Comparison of ENCODE assay signal across 19 cellular contexts in the genomic region with DNA sequence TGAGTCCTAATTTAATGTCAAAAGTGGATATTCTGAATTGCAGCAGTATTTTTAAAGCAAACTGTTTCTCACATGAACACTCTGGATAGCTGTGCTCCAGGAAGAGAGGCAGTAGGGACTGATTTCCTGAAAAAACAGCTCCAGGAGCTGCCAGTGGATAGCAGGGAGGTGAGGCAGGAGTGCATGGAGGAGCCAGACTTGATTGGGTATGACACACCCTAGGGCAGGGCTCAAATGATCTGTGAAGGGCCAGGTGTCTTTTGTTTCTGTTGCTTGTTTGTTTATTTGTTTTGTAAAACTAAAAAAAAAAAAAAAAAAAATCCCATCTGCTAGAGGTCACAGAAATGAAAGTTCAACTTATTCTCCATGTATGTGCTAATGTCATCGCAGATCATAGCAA.
DNase-seq lines count a peak whose midpoint lies in the region; ATAC-seq and TF ChIP-seq lines count a peak whose summit lies in the region.
"Had no signal": no experiment of that assay in that cellular context is flagged by ENCODE, and none has a peak within 500 bp of the region (broad histone marks: within the 10 kb centered on the region; RNA-seq: fewer than 3 reads in every experiment).

No MANE protein-coding gene starts in this region.

- no peaks in the 10 kb centered on the region for H3K36me3 Mint-ChIP-seq in stimulated activated effector memory CD8-positive, alpha-beta T cell treated with anti-CD3 and anti-CD28 coated beads, Interleukin-12 subunit alpha, Interleukin-12 subunit beta, amount 100 ng/mL, for 72 hours
- no peaks in the 10 kb centered on the region for H3K36me3 Mint-ChIP-seq in type B pancreatic cell
- H3K36me3 Mint-ChIP-seq: activated naive CD8-positive, alpha-beta T cell treated with anti-CD3 and anti-CD28 coated beads for 36 hours; CD4-positive, CD25-positive, alpha-beta regulatory T cell had no signal

- no peak for TF ChIP-seq POLR2A in Peyer's patch (IDR thresholded peaks at IDR 0.05)

- H3K36me3 ChIP-seq in Peyer's patch: no peaks in the 10 kb centered on the region
- H3K36me3 ChIP-seq: cardiac muscle cell had no signal

- H3K27ac ChIP-seq in Peyer's patch: no peak overlapping the region
- H3K27ac ChIP-seq: cardiac muscle cell, GM23248 had no signal

- TF ChIP-seq CTCF in epithelial cell of esophagus (IDR thresholded peaks at IDR 0.05; ENCODE audit: insufficient read depth, low read depth, low read length, missing control alignments) (no peak), Peyer's patch (IDR thresholded peaks at IDR 0.05) (no peak), type B pancreatic cell (conservative IDR thresholded peaks at IDR 0.05) (no peak)

- H3K27me3 ChIP-seq in Peyer's patch: no peaks in the 10 kb centered on the region
- H3K27me3 ChIP-seq: cardiac muscle cell had no signal

- no peaks in the 10 kb centered on the region for H3K9me3 Mint-ChIP-seq in stimulated activated effector memory CD8-positive, alpha-beta T cell treated with anti-CD3 and anti-CD28 coated beads, Interleukin-12 subunit alpha, Interleukin-12 subunit beta, amount 100 ng/mL, for 72 hours
- H3K9me3 Mint-ChIP-seq in type B pancreatic cell: no peaks in the 10 kb centered on the region
- H3K9me3 Mint-ChIP-seq: activated CD4-positive, alpha-beta T cell treated with anti-CD3 and anti-CD28 coated beads, Interleukin-2, amount 10 ng/mL, durations not matched to agents 24 days and 14 days; activated naive CD8-positive, alpha-beta T cell treated with anti-CD3 and anti-CD28 coated beads for 36 hours; neural crest cell had no signal

- H3K4me1 ChIP-seq in Peyer's patch: peaks cover 0 to 9% (median 0%) of the 10 kb centered on the region in 4 donors

- peak overlapping the region; percentile 18 for H3K27ac Mint-ChIP-seq in stimulated activated effector memory CD8-positive, alpha-beta T cell treated with anti-CD3 and anti-CD28 coated beads, Interleukin-12 subunit alpha, Interleukin-12 subunit beta, amount 100 ng/mL, for 72 hours
- H3K27ac Mint-ChIP-seq in type B pancreatic cell: no peak overlapping the region
- H3K27ac Mint-ChIP-seq: activated CD4-positive, alpha-beta T cell treated with anti-CD3 and anti-CD28 coated beads, Interleukin-2, amount 10 ng/mL, durations not matched to agents 24 days and 14 days; activated naive CD8-positive, alpha-beta T cell treated with anti-CD3 and anti-CD28 coated beads for 36 hours; CD4-positive, CD25-positive, alpha-beta regulatory T cell had no signal

- no peak overlapping the region for H3K4me3 ChIP-seq in epithelial cell of esophagus (ENCODE audit: low read length)
- H3K4me3 ChIP-seq in Peyer's patch: no peak overlapping the region
- H3K4me3 ChIP-seq: cardiac muscle cell, GM12878, GM23248, lung had no signal

- no peak for ATAC-seq in stimulated activated effector memory CD8-positive, alpha-beta T cell treated with anti-CD3 and anti-CD28 coated beads, Interleukin-12 subunit alpha, Interleukin-12 subunit beta, amount 100 ng/mL, for 72 hours
- ATAC-seq: GM12878 had no signal

- peaks cover 40% of the 10 kb centered on the region for H3K4me1 Mint-ChIP-seq in stimulated activated effector memory CD8-positive, alpha-beta T cell treated with anti-CD3 and anti-CD28 coated beads, Interleukin-12 subunit alpha, Interleukin-12 subunit beta, amount 100 ng/mL, for 72 hours
- H3K4me1 Mint-ChIP-seq in type B pancreatic cell (ENCODE audit: unreplicated experiment): peaks cover 20% of the 10 kb centered on the region
- H3K4me1 Mint-ChIP-seq: activated CD4-positive, alpha-beta T cell treated with anti-CD3 and anti-CD28 coated beads, Interleukin-2, amount 10 ng/mL, durations not matched to agents 24 days and 14 days had no signal

- peaks cover 4% of the 10 kb centered on the region for H3K27me3 Mint-ChIP-seq in type B pancreatic cell

- H3K9me3 ChIP-seq in Peyer's patch: no peaks in the 10 kb centered on the region

- H3K4me3 Mint-ChIP-seq in stimulated activated effector memory CD8-positive, alpha-beta T cell treated with anti-CD3 and anti-CD28 coated beads, Interleukin-12 subunit alpha, Interleukin-12 subunit beta, amount 100 ng/mL, for 72 hours: no peak overlapping the region
- no peak overlapping the region for H3K4me3 Mint-ChIP-seq in type B pancreatic cell
- H3K4me3 Mint-ChIP-seq: activated CD4-positive, alpha-beta T cell treated with anti-CD3 and anti-CD28 coated beads, Interleukin-2, amount 10 ng/mL, durations not matched to agents 24 days and 14 days; activated naive CD8-positive, alpha-beta T cell treated with anti-CD3 and anti-CD28 coated beads for 36 hours; CD4-positive, CD25-positive, alpha-beta regulatory T cell; neural crest cell had no signal

- DNase-seq in HCEC 1CT: peak; percentile 16
- peak; percentile 73 for DNase-seq in NCI-H748 (lab: John Stamatoyannopoulos, UW; ENCODE audit: unreplicated experiment)
- DNase-seq in epithelial cell of esophagus (ENCODE audit: low read depth): peak; percentile 81
- no peak for DNase-seq in stimulated activated effector memory CD8-positive, alpha-beta T cell treated with anti-CD3 and anti-CD28 coated beads, Interleukin-12 subunit alpha, Interleukin-12 subunit beta, amount 100 ng/mL, for 72 hours (ENCODE audit: low spot score in 2 of 2)
- DNase-seq in Peyer's patch: no peak
- DNase-seq in DMS79 treated with DMSO at 0.1 percent for 48 hours (lab: John Stamatoyannopoulos, UW): no peak
- DNase-seq in type B pancreatic cell (ENCODE audit: extremely low spot score, unreplicated experiment): no peak
- DNase-seq in NCI-H1092 treated with DMSO at 0.1 percent for 48 hours (lab: John Stamatoyannopoulos, UW): no peak
- DNase-seq: activated CD4-positive, alpha-beta T cell treated with anti-CD3 and anti-CD28 coated beads, Interleukin-2, amount 10 ng/mL, durations not matched to agents 24 days and 14 days; activated naive CD8-positive, alpha-beta T cell treated with anti-CD3 and anti-CD28 coated beads for 36 hours; CD4-positive, CD25-positive, alpha-beta regulatory T cell; effector CD8-positive, alpha-beta T cell; GM23248; NCI-H1048; stimulated activated CD8-positive, alpha-beta memory T cell treated with anti-CD3 and anti-CD28 coated beads, Interleukin-4, amount 100 ng/mL, for 48 hours had no signal

Comparison
In these comparisons a context has a peak if more than half of its experiments do, and no peak if none do; other contexts are left out.
1. DNase-seq: peak in HCEC 1CT (single experiment), NCI-H748 (single experiment) and epithelial cell of esophagus (single experiment); none in stimulated activated effector memory CD8-positive, alpha-beta T cell treated with anti-CD3 and anti-CD28 coated beads, Interleukin-12 subunit alpha, Interleukin-12 subunit beta, amount 100 ng/mL, for 72 hours (0 of 2), Peyer's patch (0 of 3), DMS79 treated with DMSO at 0.1 percent for 48 hours (single experiment), type B pancreatic cell (single experiment) and NCI-H1092 treated with DMSO at 0.1 percent for 48 hours (single experiment).